ENCODE assay signal across 10 cellular contexts in genomic region chr10:72330059-72330426, GRCh38. TPM values are rescaled to one million over a fixed set of nuclear protein-coding genes. Genes with fewer than 3 reads are reported as not detected.
A peak's percentile ranks its signal among the peaks of the same experiment; 100 is the strongest.
DNase-seq lines count a peak whose midpoint lies in the region; ATAC-seq, FAIRE-seq and TF ChIP-seq lines count a peak whose summit lies in the region.
"Had no signal": no experiment of that assay in that cellular context is flagged by ENCODE, and none has a peak within 500 bp of the region (broad histone marks: within the 10 kb centered on the region; RNA-seq: fewer than 3 reads in every experiment).

No MANE protein-coding gene starts in this region.

- H3K36me3 Mint-ChIP-seq in activated CD4-positive, alpha-beta memory T cell treated with anti-CD3 and anti-CD28 coated beads, Interleukin-2, amount 10 ng/mL, durations not matched to agents 7 days and 5 days (ENCODE audit: low read depth): peaks cover 29% of the 10 kb centered on the region
- peaks cover 10% of the 10 kb centered on the region for H3K36me3 Mint-ChIP-seq in stimulated activated memory B cell treated with anti-CD40 and anti-IgM and Interleukin-4, amounts not matched to agents 10 μg/mL and 1 μg/mL and 100 μg/mL, for 72 hours

- no peak overlapping the region for H3K4me2 ChIP-seq in hepatocyte

- CTCF ChIA-PET in HEK293 (lab: Yijun Ruan, JAX): interaction anchor here (0.6 to 7.9 kb wide), 8 partner anchors 29 to 433 kb away, joined by 3 to 52 read pairs (median 4); partner anchors contain the start of gene DDIT4
- CTCF ChIA-PET in activated CD4-positive, alpha-beta memory T cell treated with anti-CD3 and anti-CD28 coated beads, Interleukin-2, amount 10 ng/mL, durations not matched to agents 7 days and 5 days (lab: Charles Lee): interaction anchor here (0.7 to 6.1 kb wide), 6 partner anchors 27 to 370 kb away, joined by 3 to 65 read pairs (median 4); partner anchors contain the start of gene DDIT4

- no peak overlapping the region for H3K4me3 ChIP-seq in HEK293 (ENCODE audit: low read depth, low read length)
- no peak overlapping the region for H3K4me3 ChIP-seq in hepatocyte

- POLR2A ChIA-PET in HEK293 (lab: Yijun Ruan, JAX): interaction anchor here (9.0 kb wide), 1 partner anchor 56 kb away, joined by 107 read pairs; the partner anchor contains the start of gene DDIT4
- POLR2A ChIA-PET in activated CD4-positive, alpha-beta memory T cell treated with anti-CD3 and anti-CD28 coated beads, Interleukin-2, amount 10 ng/mL, durations not matched to agents 7 days and 5 days (lab: Charles Lee): interaction anchor here (0.7 to 12.9 kb wide), 9 partner anchors 9 to 251 kb away, joined by 3 to 225 read pairs (median 5); partner anchors contain the start of genes ANAPC16, ASCC1 and DDIT4

- H3K27ac ChIP-seq in HEK293 (ENCODE audit: extremely low read depth, low read depth, low read length) (no peak overlapping the region), hepatocyte (no peak overlapping the region)

- H3K9me3 Mint-ChIP-seq in activated CD4-positive, alpha-beta memory T cell treated with anti-CD3 and anti-CD28 coated beads, Interleukin-2, amount 10 ng/mL, durations not matched to agents 7 days and 5 days: peaks cover 4% of the 10 kb centered on the region
- H3K9me3 Mint-ChIP-seq in stimulated activated memory B cell treated with anti-CD40 and anti-IgM and Interleukin-4, amounts not matched to agents 10 μg/mL and 1 μg/mL and 100 μg/mL, for 72 hours: no peaks in the 10 kb centered on the region

- H3K9me2 ChIP-seq in hepatocyte (replicated peaks; ENCODE audit: insufficient read depth): no peaks in the 10 kb centered on the region

- no peaks in the 10 kb centered on the region for H4K20me1 ChIP-seq in hepatocyte (ENCODE audit: insufficient read depth, poor library complexity, severe bottlenecking)

- H3K27me3 ChIP-seq in hepatocyte: no peaks in the 10 kb centered on the region

- peaks cover 84% of the 10 kb centered on the region for H3K4me1 Mint-ChIP-seq in activated CD4-positive, alpha-beta memory T cell treated with anti-CD3 and anti-CD28 coated beads, Interleukin-2, amount 10 ng/mL, durations not matched to agents 7 days and 5 days
- H3K4me1 Mint-ChIP-seq in stimulated activated memory B cell treated with anti-CD40 and anti-IgM and Interleukin-4, amounts not matched to agents 10 μg/mL and 1 μg/mL and 100 μg/mL, for 72 hours: peaks cover 81% of the 10 kb centered on the region

- H3K27ac Mint-ChIP-seq in activated CD4-positive, alpha-beta memory T cell treated with anti-CD3 and anti-CD28 coated beads, Interleukin-2, amount 10 ng/mL, durations not matched to agents 7 days and 5 days: peak overlapping the region; percentile 90
- peak overlapping the region; percentile 90 for H3K27ac Mint-ChIP-seq in stimulated activated memory B cell treated with anti-CD40 and anti-IgM and Interleukin-4, amounts not matched to agents 10 μg/mL and 1 μg/mL and 100 μg/mL, for 72 hours

- no peaks in the 10 kb centered on the region for H3K27me3 Mint-ChIP-seq in activated CD4-positive, alpha-beta memory T cell treated with anti-CD3 and anti-CD28 coated beads, Interleukin-2, amount 10 ng/mL, durations not matched to agents 7 days and 5 days
- H3K27me3 Mint-ChIP-seq in stimulated activated memory B cell treated with anti-CD40 and anti-IgM and Interleukin-4, amounts not matched to agents 10 μg/mL and 1 μg/mL and 100 μg/mL, for 72 hours: no peaks in the 10 kb centered on the region

- ATAC-seq in stimulated activated memory B cell treated with anti-CD40 and anti-IgM and Interleukin-4, amounts not matched to agents 10 μg/mL and 1 μg/mL and 100 μg/mL, for 72 hours: no peak

- FAIRE-seq in D721Med (lab: Jason Lieb, UNC): no peak
- FAIRE-seq: G401.6 had no signal

- WGBS in hepatocyte (ENCODE audit: low lambda C conversion rate, missing lambda C conversion rate): 94% methylated on average over 2 of the region's 2 CpGs

- TF ChIP-seq CTCF in HEK293 (tag by site-specific recombination; IDR thresholded peaks at IDR 0.05): no peak
- no peak for TF ChIP-seq CTCF in hepatocyte (IDR thresholded peaks at IDR 0.05; ENCODE audit: poor library complexity)
- no peak for TF ChIP-seq CTCF in D721Med (IDR thresholded peaks at IDR 0.05; ENCODE audit: insufficient read depth, missing control alignments)

- H3K36me3 ChIP-seq in HEK293 (ENCODE audit: control insufficient read depth in 2 of 2, insufficient read depth in 1 of 2, low read length in 2 of 2): peaks cover 0 to 13% of the 10 kb centered on the region in 2 experiments; a peak in 1 of 3 replicates
- no peaks in the 10 kb centered on the region for H3K36me3 ChIP-seq in hepatocyte (replicated peaks; ENCODE audit: insufficient read depth, low read depth)

- H3K9me3 ChIP-seq in HEK293 (ENCODE audit: control insufficient read depth, insufficient read depth, low read depth, low read length) (no peaks in the 10 kb centered on the region), hepatocyte (ENCODE audit: low read depth) (no peaks in the 10 kb centered on the region)

- H3K79me2 ChIP-seq in hepatocyte: no peaks in the 10 kb centered on the region

- peak overlapping the region; percentile 33 for H3K4me3 Mint-ChIP-seq in activated CD4-positive, alpha-beta memory T cell treated with anti-CD3 and anti-CD28 coated beads, Interleukin-2, amount 10 ng/mL, durations not matched to agents 7 days and 5 days
- H3K4me3 Mint-ChIP-seq in stimulated activated memory B cell treated with anti-CD40 and anti-IgM and Interleukin-4, amounts not matched to agents 10 μg/mL and 1 μg/mL and 100 μg/mL, for 72 hours: no peak overlapping the region

- no peak for DNase-seq in activated CD4-positive, alpha-beta memory T cell treated with anti-CD3 and anti-CD28 coated beads, Interleukin-2, amount 10 ng/mL, durations not matched to agents 7 days and 5 days
- DNase-seq in hepatocyte (ENCODE audit: low spot score) (peak; percentile 6), OCI-M2 (lab: John Stamatoyannopoulos, UW; ENCODE audit: unreplicated experiment) (no peak), A172 (ENCODE audit: low spot score) (no peak), D721Med (ENCODE audit: insufficient read length, low spot score) (no peak)
- DNase-seq: H7, NCI-H1417 had no signal

- no peak overlapping the region for H2AFZ ChIP-seq in hepatocyte

- H3K4me1 ChIP-seq in HEK293 (ENCODE audit: control insufficient read depth, insufficient read depth, low read length) (peaks cover 28% of the 10 kb centered on the region), hepatocyte (ENCODE audit: insufficient read depth) (peaks cover 45% of the 10 kb centered on the region)

TF ChIP-seq in HEK293, 187 proteins besides CTCF, POLR2A, EP300 and RAD21 (continues in another document):
- TF ChIP-seq ZEB2 (tag by site-specific recombination; IDR thresholded peaks at IDR 0.05): no peak
- no peak for TF ChIP-seq ZNF394 (tag by site-specific recombination; IDR thresholded peaks at IDR 0.05; ENCODE audit: borderline replicate concordance)
- no peak for TF ChIP-seq ZNF654 (tag by site-specific recombination; IDR thresholded peaks at IDR 0.05; ENCODE audit: low read depth)
- no peak for TF ChIP-seq REST (tag by site-specific recombination; IDR thresholded peaks at IDR 0.05)
- no peak for TF ChIP-seq ELK4 (IDR thresholded peaks at IDR 0.05; ENCODE audit: borderline replicate concordance, low read depth, low read length)
- TF ChIP-seq ZNF2 (tag by site-specific recombination; IDR thresholded peaks at IDR 0.05): no peak
- TF ChIP-seq ZNF529 (tag by site-specific recombination; IDR thresholded peaks at IDR 0.05; ENCODE audit: insufficient replicate concordance): no peak

RNA-seq across cellular contexts. Expression of gene DNAJB12, which starts 24.7 kb away (rescaled TPM):
- 10 to 100 TPM; 23.8 to 26.7 TPM for total RNA-seq in activated CD4-positive, alpha-beta memory T cell treated with anti-CD3 and anti-CD28 coated beads, Interleukin-2, amount 10 ng/mL, durations not matched to agents 7 days and 5 days
- 31.0 and 33.5 TPM in 2 replicates for total RNA-seq in hepatocyte
- polyA plus RNA-seq in hepatocyte: 40.3 and 41.5 TPM in 2 replicates
- total RNA-seq in A172 (2014; rRNA removed; shearing (Covaris generic)): 33.1 and 34.6 TPM in 2 replicates

RNA-seq across cellular contexts. Expression of gene DDIT4, which starts 56.3 kb away (rescaled TPM):
- 100 to 1,000 TPM; 475 to 481 TPM for total RNA-seq in activated CD4-positive, alpha-beta memory T cell treated with anti-CD3 and anti-CD28 coated beads, Interleukin-2, amount 10 ng/mL, durations not matched to agents 7 days and 5 days
- total RNA-seq in hepatocyte: 162 and 165 TPM in 2 replicates
- 189 and 235 TPM in 2 replicates for polyA plus RNA-seq in hepatocyte
- 7.8 and 14.6 TPM in 2 replicates for total RNA-seq in A172 (2014; rRNA removed; shearing (Covaris generic))

Comparison
In these comparisons a context has a peak if more than half of its experiments do, and no peak if none do; other contexts are left out.
1. RNA of gene DDIT4, which starts 56.3 kb away (total RNA-seq): 475 to 481 TPM in activated CD4-positive, alpha-beta memory T cell treated with anti-CD3 and anti-CD28 coated beads, Interleukin-2, amount 10 ng/mL, durations not matched to agents 7 days and 5 days and 162 to 165 TPM in hepatocyte; 7.8 to 14.6 TPM in A172; every median in the first group is over 10 times any median in the second.